10 cellular contexts compared by ENCODE assay signal in the genomic region with DNA sequence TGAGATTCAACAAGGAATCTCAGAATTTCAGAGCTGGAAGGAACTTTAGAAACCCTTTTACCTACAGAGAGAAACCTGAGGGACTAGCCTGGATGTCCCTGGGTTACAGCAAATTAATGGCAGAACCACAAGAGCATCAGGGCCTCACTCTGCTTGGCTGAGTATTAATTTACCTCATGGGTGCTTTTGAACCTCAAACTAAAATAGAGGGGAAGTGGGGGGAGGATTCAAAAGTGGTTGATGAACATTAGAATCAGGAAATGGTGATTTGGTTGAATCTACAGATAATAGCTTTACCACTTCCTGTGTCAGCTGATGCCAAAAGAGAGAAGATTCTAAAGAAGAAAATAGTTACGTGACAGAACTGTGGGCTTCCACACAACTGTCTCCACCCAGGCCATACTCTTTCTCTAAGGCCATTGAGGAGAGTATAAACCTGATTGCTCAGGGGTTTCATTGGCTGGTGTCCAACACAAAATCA. TPM values are rescaled to one million over a fixed set of nuclear protein-coding genes. Genes with fewer than 3 reads are reported as not detected.
DNase-seq lines count a peak whose midpoint lies in the region; ATAC-seq, FAIRE-seq and TF ChIP-seq lines count a peak whose summit lies in the region.
"Had no signal": no experiment of that assay in that cellular context is flagged by ENCODE, and none has a peak within 500 bp of the region (broad histone marks: within the 10 kb centered on the region; RNA-seq: fewer than 3 reads in every experiment).

No MANE protein-coding gene starts in this region.

- DNase-seq in NK-92 treated with Interleukin-12 subunit alpha and Interleukin-12 subunit beta, amount 100 ng/mL, for 24 hours (lab: John Stamatoyannopoulos, UW), result peak; percentile 33
- DNase-seq in NK-92 (lab: John Stamatoyannopoulos, UW; ENCODE audit: unreplicated experiment) (no peak), NB4 (ENCODE audit: low read depth) (peak; percentile 72), left colon (no peak), urothelium cell line (ENCODE audit: low spot score) (no peak), DMS53 treated with DMSO at 0.1 percent for 48 hours (lab: John Stamatoyannopoulos, UW; ENCODE audit: unreplicated experiment) (no peak), dermis blood vessel endothelial cell (no peak)

- H3K4me3 ChIP-seq in NB4 (ENCODE audit: low read depth, low read length), result no peak overlapping the region

- no peak for TF ChIP-seq CTCF in NB4 (IDR thresholded peaks at IDR 0.05; ENCODE audit: low read depth, low read length)

- TF ChIP-seq POLR2A in NB4 (IDR thresholded peaks at IDR 0.05; ENCODE audit: extremely low read depth, insufficient read length), result no peak

- FAIRE-seq in urothelium cell line (lab: Jason Lieb, UNC), result no peak
- FAIRE-seq: A204.1 had no signal

- peak; percentile 70 for ATAC-seq in GM21786 (IDR thresholded peaks at IDR 0.05; ENCODE audit: unreplicated experiment)
- ATAC-seq in left colon, result peak; percentile 46
- ATAC-seq: SK-N-SH treated with all-trans-retinoic acid at 6 μM for 48 hours had no signal

- intact Hi-C loops in left colon (cut with DNase I, micrococcal nuclease), result no loop called here

RNA-seq across cellular contexts. Expression of a gene that starts 11.3 kb away (rescaled TPM):
- total RNA-seq in left colon (1 to 10 TPM; 1.2 to 2.5 TPM), dermis blood vessel endothelial cell (0.17 TPM in 1 of 2 replicates, not detected in the other)

Comparison
In these comparisons a context has a peak if more than half of its experiments do, and no peak if none do; other contexts are left out.
1. DNase-seq: peak in NK-92 treated with Interleukin-12 subunit alpha and Interleukin-12 subunit beta, amount 100 ng/mL, for 24 hours (single experiment) and NB4 (single experiment); none in NK-92 (single experiment), left colon (0 of 2), urothelium cell line (single experiment), DMS53 treated with DMSO at 0.1 percent for 48 hours (single experiment) and dermis blood vessel endothelial cell (single experiment).